In the genomic region with DNA sequence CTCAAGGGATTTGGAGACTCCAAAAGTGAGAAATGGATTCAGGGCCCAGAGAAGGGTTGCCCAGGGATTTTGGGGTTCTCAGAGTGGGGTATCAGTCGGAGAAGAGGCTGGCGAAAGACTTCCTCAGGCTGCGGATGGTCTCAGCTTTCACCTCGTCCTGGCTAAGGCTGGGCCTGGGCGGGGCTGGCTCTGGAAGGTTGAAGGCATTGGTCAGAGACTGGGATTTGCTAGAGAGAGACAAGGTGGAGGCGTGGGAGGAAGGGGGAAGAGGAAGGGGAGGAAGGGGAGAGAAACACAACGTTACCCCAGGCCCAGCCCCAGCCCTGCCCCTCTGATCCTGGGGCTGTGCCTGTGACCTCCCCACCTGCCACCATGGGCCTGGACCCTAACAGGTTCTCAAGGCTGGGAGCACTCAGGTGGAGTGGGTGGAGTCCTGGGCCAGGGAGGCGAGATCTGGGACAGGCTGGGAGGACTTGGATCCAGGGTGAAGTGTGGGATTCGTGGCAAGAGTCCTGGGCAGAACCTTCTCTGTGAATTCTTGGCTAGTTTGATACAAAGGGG, we compare ENCODE assay signal across 1 cellular context.
TF ChIP-seq lines count a peak whose summit lies in the region.

No MANE protein-coding gene starts in this region.

TF ChIP-seq in IMR-90, 13 proteins besides CTCF, POLR2A, EP300 and RAD21:
- TF ChIP-seq, protein P1, sequence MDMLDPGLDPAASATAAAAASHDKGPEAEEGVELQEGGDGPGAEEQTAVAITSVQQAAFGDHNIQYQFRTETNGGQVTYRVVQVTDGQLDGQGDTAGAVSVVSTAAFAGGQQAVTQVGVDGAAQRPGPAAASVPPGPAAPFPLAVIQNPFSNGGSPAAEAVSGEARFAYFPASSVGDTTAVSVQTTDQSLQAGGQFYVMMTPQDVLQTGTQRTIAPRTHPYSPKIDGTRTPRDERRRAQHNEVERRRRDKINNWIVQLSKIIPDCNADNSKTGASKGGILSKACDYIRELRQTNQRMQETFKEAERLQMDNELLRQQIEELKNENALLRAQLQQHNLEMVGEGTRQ (IDR thresholded peaks at IDR 0.05; ENCODE audit: low read depth, low read length), result no peak
- no peak for TF ChIP-seq CHD1 (IDR thresholded peaks at IDR 0.05; ENCODE audit: low read depth, low read length)
- TF ChIP-seq MAFK (IDR thresholded peaks at IDR 0.05; ENCODE audit: low read depth, low read length), result no peak
- TF ChIP-seq FOS (IDR thresholded peaks at IDR 0.05; ENCODE audit: low read depth, low read length), result no peak
- TF ChIP-seq NFE2L2 (IDR thresholded peaks at IDR 0.05; ENCODE audit: low read depth, low read length), result no peak
